Comparison of ENCODE assay signal across 25 cellular contexts in genomic region chr14:76551906-76552305, GRCh38.
"Had no signal": no experiment of that assay in that cellular context is flagged by ENCODE, and none has a peak within 500 bp of the region (broad histone marks: within the 10 kb centered on the region; RNA-seq: fewer than 3 reads in every experiment).

No MANE protein-coding gene starts in this region.

- H3K4me3 ChIP-seq: breast epithelium, gastrocnemius medialis, ovary, right lobe of liver, testis, transverse colon had no signal

- H3K4me1 ChIP-seq: breast epithelium, gastrocnemius medialis, right lobe of liver, testis, transverse colon had no signal

- H3K36me3 ChIP-seq: breast epithelium, gastrocnemius medialis, ovary, right lobe of liver, transverse colon had no signal

- FAIRE-seq: urothelium cell line had no signal

- ATAC-seq: activated CD8-positive, alpha-beta T cell treated with anti-CD3 and anti-CD28 coated beads for 36 hours; activated naive CD4-positive, alpha-beta T cell treated with anti-CD3 and anti-CD28 coated beads, Interleukin-2, amount 50 U/mL, for 72 hours; gastrocnemius medialis; left cardiac atrium; left ventricle myocardium superior; right lobe of liver; stimulated activated naive CD8-positive, alpha-beta T cell treated with anti-CD3 and anti-CD28 coated beads, Interleukin-15, Interleukin-2, amounts not matched to agents 100 U/mL and 50 U/mL, for 24 hours; T-helper 17 cell had no signal

- H3K4me3 Mint-ChIP-seq: activated CD8-positive, alpha-beta T cell treated with anti-CD3 and anti-CD28 coated beads for 36 hours; central memory CD8-positive, alpha-beta T cell; dendritic cell treated with granulocyte-macrophage colony-stimulating factor and Interleukin-4, amounts not matched to agents 40 ng/mL and 50 ng/mL, for 4 days; mesothelial cell of epicardium; naive B cell; nephron progenitor cell; T-helper 17 cell had no signal

- H3K27me3 ChIP-seq: breast epithelium, gastrocnemius medialis, ovary, right lobe of liver, testis, transverse colon had no signal

- H3K9me3 Mint-ChIP-seq: activated CD8-positive, alpha-beta T cell treated with anti-CD3 and anti-CD28 coated beads for 36 hours; activated naive CD4-positive, alpha-beta T cell treated with anti-CD3 and anti-CD28 coated beads, Interleukin-2, amount 50 U/mL, for 72 hours; activated T-helper 2 cell treated with anti-CD3 and anti-CD28 coated beads, Interferon-gamma antibody, Interleukin-2, Interleukin-4, amounts not matched to agents 10 μg/mL and 5 μg/mL and 100 μg/mL, durations not matched to agents 14 hours and 24 hours and 36 hours; central memory CD8-positive, alpha-beta T cell; dendritic cell treated with granulocyte-macrophage colony-stimulating factor and Interleukin-4, amounts not matched to agents 40 ng/mL and 50 ng/mL, for 4 days; mesothelial cell of epicardium; naive B cell; nephron progenitor cell had no signal

- DNase-seq: activated CD4-positive, alpha-beta T cell treated with anti-CD3 and anti-CD28 coated beads for 1 hour; activated CD4-positive, alpha-beta T cell treated with anti-CD3 and anti-CD28 coated beads, Interleukin-2, amount 50 U/mL, for 1 hour; activated CD8-positive, alpha-beta T cell treated with anti-CD3 and anti-CD28 coated beads for 36 hours; activated T-cell treated with anti-CD3 and anti-CD28 coated beads, Interleukin-2, amount 50 U/mL, for 48 hours; gastrocnemius medialis; glutamatergic neuron; left cardiac atrium; left ventricle myocardium superior; naive B cell; nephron progenitor cell; ovary; right lobe of liver; stimulated activated CD4-positive, alpha-beta T cell treated with anti-CD3 and anti-CD28 coated beads, Interleukin-2, amount 100 ng/mL, for 48 hours; stimulated activated naive CD8-positive, alpha-beta T cell treated with anti-CD3 and anti-CD28 coated beads, Interleukin-15, Interleukin-2, amounts not matched to agents 100 U/mL and 50 U/mL, for 24 hours; T-helper 17 cell; testis; transverse colon had no signal

- H3K36me3 Mint-ChIP-seq: activated naive CD4-positive, alpha-beta T cell treated with anti-CD3 and anti-CD28 coated beads, Interleukin-2, amount 50 U/mL, for 72 hours; mesothelial cell of epicardium; naive B cell had no signal

- H3K4me1 Mint-ChIP-seq: central memory CD8-positive, alpha-beta T cell; naive B cell; T-helper 17 cell had no signal

- H3K27ac ChIP-seq: breast epithelium, gastrocnemius medialis, ovary, right lobe of liver, testis, transverse colon had no signal

- H3K9me3 ChIP-seq: breast epithelium, gastrocnemius medialis, ovary, right lobe of liver, testis, transverse colon had no signal

- H3K27ac Mint-ChIP-seq: activated CD8-positive, alpha-beta T cell treated with anti-CD3 and anti-CD28 coated beads for 36 hours; activated naive CD4-positive, alpha-beta T cell treated with anti-CD3 and anti-CD28 coated beads, Interleukin-2, amount 50 U/mL, for 72 hours; activated T-helper 2 cell treated with anti-CD3 and anti-CD28 coated beads, Interferon-gamma antibody, Interleukin-2, Interleukin-4, amounts not matched to agents 10 μg/mL and 5 μg/mL and 100 μg/mL, durations not matched to agents 14 hours and 24 hours and 36 hours; dendritic cell treated with granulocyte-macrophage colony-stimulating factor and Interleukin-4, amounts not matched to agents 40 ng/mL and 50 ng/mL, for 4 days; mesothelial cell of epicardium; naive B cell; nephron progenitor cell; progenitor cell of endocrine pancreas; T-helper 17 cell had no signal
